In the genomic region with DNA sequence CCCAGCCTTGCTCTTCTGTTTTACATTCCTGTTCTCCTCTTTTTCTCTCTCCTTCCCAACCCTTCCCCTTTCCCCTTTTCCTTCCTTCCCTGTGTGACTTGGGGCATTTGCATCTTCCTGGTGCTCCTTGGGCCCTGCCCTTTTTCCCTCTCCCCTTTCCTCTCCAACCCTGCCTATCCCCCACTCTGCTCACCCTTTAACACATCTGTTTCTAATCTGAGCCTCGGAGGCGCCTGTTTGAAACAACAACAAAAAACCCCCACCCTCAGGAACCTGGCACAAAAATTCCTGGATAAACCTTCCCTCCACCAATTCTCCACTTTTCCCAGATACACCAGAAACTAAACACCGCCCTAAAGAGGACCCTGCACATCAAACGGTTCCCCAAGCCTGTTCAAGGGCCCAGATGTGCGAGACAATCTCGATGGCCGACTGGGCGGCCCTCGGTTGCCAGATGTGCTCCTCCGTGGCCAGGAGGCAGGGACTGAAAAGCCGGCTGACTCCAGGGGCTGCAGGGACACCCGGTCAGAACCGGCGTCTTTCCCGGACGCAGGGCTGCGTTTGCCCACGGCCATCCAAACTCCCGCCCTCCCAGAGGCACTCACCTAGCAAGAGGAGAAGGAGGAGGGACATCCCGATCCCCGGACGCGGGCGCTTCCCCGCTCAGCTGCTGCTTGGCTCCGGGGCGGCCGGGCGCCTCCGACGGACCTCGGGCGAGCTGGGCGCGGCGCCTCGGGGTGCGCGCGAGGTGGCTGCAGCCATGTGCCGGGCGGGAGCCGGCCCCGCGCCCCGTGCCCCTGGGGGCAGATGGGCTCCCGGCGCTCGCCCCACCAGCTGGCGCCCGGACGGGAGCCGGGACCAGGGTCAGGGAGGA, we compare ENCODE assay signal across 8 cellular contexts. TPM values are rescaled to one million over a fixed set of nuclear protein-coding genes. Genes with fewer than 3 reads are reported as not detected.
A peak's percentile ranks its signal among the peaks of the same experiment; 100 is the strongest.
DNase-seq lines count a peak whose midpoint lies in the region; ATAC-seq and TF ChIP-seq lines count a peak whose summit lies in the region.

No MANE protein-coding gene starts in this region.

- peak overlapping the region; percentile 67 for H2AK5ac ChIP-seq in IMR-90 (ENCODE audit: low read depth, low read length)

- H2BK15ac ChIP-seq in IMR-90 (ENCODE audit: low read depth, low read length) = peak overlapping the region; percentile 51; the same call in 2 of the 3 replicates

- in situ Hi-C loops in IMR-90 (cut with MboI; ENCODE audit: low sequenced_read_pairs) = loop anchor here (25.0 kb wide), 2 partner anchors 507 to 1007 kb away; no protein-coding TSS in a partner anchor

- intact Hi-C loops in IMR-90 (cut with micrococcal nuclease) (loop anchor here (2.0 to 5.0 kb wide), 2 partner anchors 52 to 82 kb away; no protein-coding TSS in a partner anchor), colonic mucosa (cut with DNase I) (no loop called here)

- peaks cover 15% of the 10 kb centered on the region for H3K36me3 ChIP-seq in IMR-90 (ENCODE audit: control insufficient read depth, insufficient read depth, low read length)
- H3K36me3 ChIP-seq in colonic mucosa = no peaks in the 10 kb centered on the region
- H3K36me3 ChIP-seq in mesodermal cell (ENCODE audit: control insufficient read depth, insufficient read depth, low read length) = no peaks in the 10 kb centered on the region

- no peaks in the 10 kb centered on the region; the same call in none of the 2 replicates for H4K20me1 ChIP-seq in IMR-90 (ENCODE audit: insufficient read depth, low read length)

- BruUV-seq in IMR-90 (replicated peaks; lab: Mats Ljungman, UMichigan) = no TSS peak

- H4K91ac ChIP-seq in IMR-90 (ENCODE audit: insufficient read depth, low read depth, low read length) = peak overlapping the region; percentile 95

- H3K56ac ChIP-seq in IMR-90 (ENCODE audit: extremely low read depth, insufficient read depth, low read length) = peak overlapping the region; percentile 97

- CTCF ChIA-PET in IMR-90 (lab: Yijun Ruan, JAX) = interaction anchor here (1.9 kb wide), 1 partner anchor 53 kb away, joined by 8 read pairs; no protein-coding TSS in a partner anchor

- H3K9me3 ChIP-seq in IMR-90 (ENCODE audit: control insufficient read depth, insufficient read depth, low read length) (no peaks in the 10 kb centered on the region), colonic mucosa (no peaks in the 10 kb centered on the region), mesodermal cell (ENCODE audit: control insufficient read depth, low read length) (no peaks in the 10 kb centered on the region)

- no peak for DNase-seq in AG09309 (ENCODE audit: low read depth)
- peak; percentile 48 for DNase-seq in IMR-90
- no peak for DNase-seq in colonic mucosa
- DNase-seq in stimulated activated CD4-positive, alpha-beta T cell treated with anti-CD3 and anti-CD28 coated beads, Interleukin-4, amount 100 ng/mL, for 1 hour = no peak
- DNase-seq in occipital lobe (lab: John Stamatoyannopoulos, UW) = no peak

- ATAC-seq in IMR-90 (ENCODE audit: low read depth) = peak; percentile 35
- ATAC-seq in HG03159 (IDR thresholded peaks at IDR 0.05; ENCODE audit: unreplicated experiment) = no peak
- ATAC-seq in HG03095 (IDR thresholded peaks at IDR 0.05; ENCODE audit: unreplicated experiment) = no peak

- H3K4me3 ChIP-seq in AG09309 (ENCODE audit: control insufficient read depth, low read depth, low read length) (peak overlapping the region; percentile 93), IMR-90 (ENCODE audit: insufficient read depth, low read depth, low read length) (peak overlapping the region; percentile 73), colonic mucosa (peak overlapping the region; percentile 26), mesodermal cell (ENCODE audit: extremely low read depth, insufficient read depth, low read length, poor library complexity, severe bottlenecking) (peak overlapping the region; percentile 46)

- peak; percentile 51; the same call in 1 of the 2 replicates for TF ChIP-seq POLR2A in IMR-90 (IDR thresholded peaks at IDR 0.05; ENCODE audit: low read depth, low read length)

- H2BK5ac ChIP-seq in IMR-90 (ENCODE audit: low read depth, low read length, poor library complexity, severe bottlenecking) = peak overlapping the region; percentile 86

- peak overlapping the region; percentile 72 for H3K4me2 ChIP-seq in IMR-90 (ENCODE audit: low read depth, low read length)

- dilution Hi-C loops in IMR-90 (cut with HindIII; ENCODE audit: low sequenced_read_pairs, unreplicated experiment) = no loop called here

- peaks cover 3 to 59% of the 10 kb centered on the region in 2 experiments; a peak in 3 of 4 replicates for H3K79me1 ChIP-seq in IMR-90 (ENCODE audit: low read depth in 1 of 2, low read length in 2 of 2)

- peak overlapping the region; percentile 91 for H3K4ac ChIP-seq in IMR-90 (ENCODE audit: low read depth, low read length)

- H3K27me3 ChIP-seq in IMR-90 (ENCODE audit: control insufficient read depth, insufficient read depth, low read length) (no peaks in the 10 kb centered on the region), colonic mucosa (peaks cover 10% of the 10 kb centered on the region)

- peak overlapping the region; percentile 78 for H3K23ac ChIP-seq in IMR-90 (ENCODE audit: low read depth, low read length)

- H3K27ac ChIP-seq in IMR-90 (ENCODE audit: insufficient read depth, low read length) (peak overlapping the region; percentile 93), colonic mucosa (peak overlapping the region; percentile 71), mesodermal cell (ENCODE audit: low read depth, low read length, severe bottlenecking) (peak overlapping the region; percentile 64)

- H3K4me1 ChIP-seq in IMR-90 (ENCODE audit: control insufficient read depth, insufficient read depth, low read length) (peaks cover 24% of the 10 kb centered on the region), colonic mucosa (no peaks in the 10 kb centered on the region), mesodermal cell (ENCODE audit: control insufficient read depth, insufficient read depth, low read length, poor library complexity, severe bottlenecking) (peaks cover 25% of the 10 kb centered on the region)

- TF ChIP-seq RAD21 in IMR-90 (IDR thresholded peaks at IDR 0.05; ENCODE audit: low read length) = no peak

- WGBS in IMR-90 (ENCODE audit: extremely low coverage in 2 of 2, insufficient read length in 1 of 2), 2 experiments = 0% methylated on average over 26 of the region's 53 CpGs; no CpG with 5 or more reads in 1 of the 2 experiments
- WGBS in mesodermal cell (ENCODE audit: insufficient coverage in 2 of 2), 2 experiments = 2% methylated on average over 40 to 44 of the region's 53 CpGs

- H2BK120ac ChIP-seq in IMR-90 (ENCODE audit: low read depth, low read length) = peak overlapping the region; percentile 98

- peak overlapping the region; percentile 98 for H3K9ac ChIP-seq in IMR-90 (ENCODE audit: low read depth, low read length)
- peak overlapping the region; percentile 48 to 66 for H3K9ac ChIP-seq in colonic mucosa (ENCODE audit: low read depth in 2 of 2, low read length in 2 of 2)

- peak overlapping the region; percentile 79 to 91 for H4K8ac ChIP-seq in IMR-90 (ENCODE audit: low read depth in 2 of 2, low read length in 2 of 2)

- POLR2A ChIA-PET in IMR-90 (lab: Charles Lee; ENCODE audit: unreplicated experiment) = interaction anchor here (0.6 to 0.9 kb wide), 2 partner anchors 23 to 91 kb away, joined by 3 read pairs; no protein-coding TSS in a partner anchor

- peak overlapping the region; percentile 97 for H2AK9ac ChIP-seq in IMR-90 (replicated peaks; ENCODE audit: low read depth, low read length, poor library complexity)

- peak overlapping the region; percentile 89 for H3K14ac ChIP-seq in IMR-90 (replicated peaks; ENCODE audit: low read depth, low read length)

- H4K5ac ChIP-seq in IMR-90 (ENCODE audit: low read depth, low read length) = peak overlapping the region; percentile 55

- peak overlapping the region; percentile 67 for H2BK20ac ChIP-seq in IMR-90 (ENCODE audit: low read depth, low read length)

- H3K18ac ChIP-seq in IMR-90 (ENCODE audit: low read depth, low read length) = peak overlapping the region; percentile 88

- H3K9me1 ChIP-seq in IMR-90 (ENCODE audit: insufficient read depth, low read length) = peaks cover 18% of the 10 kb centered on the region

- TF ChIP-seq CTCF in AG09309 (IDR thresholded peaks at IDR 0.05; ENCODE audit: control insufficient read depth, insufficient read depth, low read depth, low read length, missing control alignments) (no peak), IMR-90 (conservative IDR thresholded peaks at IDR 0.05; ENCODE audit: low read depth, low read length) (no peak), colonic mucosa (IDR thresholded peaks at IDR 0.05) (no peak)

- peak overlapping the region; percentile 94 for H2AFZ ChIP-seq in IMR-90 (replicated peaks; ENCODE audit: low read length, poor library complexity)

TF ChIP-seq in IMR-90, 13 proteins besides CTCF, POLR2A, EP300 and RAD21 (continues in another document):
- no peak for TF ChIP-seq FOS (IDR thresholded peaks at IDR 0.05; ENCODE audit: low read depth, low read length)
- TF ChIP-seq MXI1 (IDR thresholded peaks at IDR 0.05; ENCODE audit: borderline replicate concordance, low read depth, low read length) = no peak
- no peak for TF ChIP-seq CEBPB (IDR thresholded peaks at IDR 0.05; ENCODE audit: low read depth, low read length)
- TF ChIP-seq RCOR1 (IDR thresholded peaks at IDR 0.05; ENCODE audit: insufficient replicate concordance, low read length) = no peak
- TF ChIP-seq, protein P1, sequence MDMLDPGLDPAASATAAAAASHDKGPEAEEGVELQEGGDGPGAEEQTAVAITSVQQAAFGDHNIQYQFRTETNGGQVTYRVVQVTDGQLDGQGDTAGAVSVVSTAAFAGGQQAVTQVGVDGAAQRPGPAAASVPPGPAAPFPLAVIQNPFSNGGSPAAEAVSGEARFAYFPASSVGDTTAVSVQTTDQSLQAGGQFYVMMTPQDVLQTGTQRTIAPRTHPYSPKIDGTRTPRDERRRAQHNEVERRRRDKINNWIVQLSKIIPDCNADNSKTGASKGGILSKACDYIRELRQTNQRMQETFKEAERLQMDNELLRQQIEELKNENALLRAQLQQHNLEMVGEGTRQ (IDR thresholded peaks at IDR 0.05; ENCODE audit: low read depth, low read length) = no peak
- no peak; the same call in 1 of the 2 replicates for TF ChIP-seq CHD1 (IDR thresholded peaks at IDR 0.05; ENCODE audit: low read depth, low read length)
- TF ChIP-seq MAZ (IDR thresholded peaks at IDR 0.05; ENCODE audit: borderline replicate concordance, low read depth, low read length) = no peak
- no peak for TF ChIP-seq NFE2L2 (IDR thresholded peaks at IDR 0.05; ENCODE audit: low read depth, low read length)

RNA-seq across cellular contexts. Expression of gene CLMP, which starts 0.5 kb away (rescaled TPM):
- total RNA-seq in IMR-90 (2012; rRNA removed) = 54.7 and 56.1 TPM in 2 replicates
- polyA plus RNA-seq in IMR-90 (2012; rRNA removed) = 78.9 and 95.7 TPM in 2 replicates
- 50.5 and 121 TPM in 2 replicates for polyA plus RNA-seq in IMR-90 (2012; cell fraction: cytosol; rRNA removed)
- polyA plus RNA-seq in IMR-90 (2012; cell fraction: nucleus; rRNA removed; ENCODE audit: low replicate concordance) = 20.7 and 92.9 TPM in 2 replicates
- total RNA-seq in colonic mucosa = 10 to 100 TPM in 1 of 2 donors, 1 to 10 TPM in 1; 3.3 to 13.2 TPM
- 16.6 TPM for polyA plus RNA-seq in mesodermal cell (2013, experiment 1 of 2)
- polyA plus RNA-seq in mesodermal cell (2013, experiment 2 of 2) = 14.7 TPM
- total RNA-seq in occipital lobe = 42.0 TPM

Comparison
In these comparisons a context has a peak if more than half of its experiments do, and no peak if none do; other contexts are left out.
1. H3K4me3 ChIP-seq: peak in every context shown above with its lines; median percentile 93 in AG09309; 73 in IMR-90; 46 in mesodermal cell; 26 in colonic mucosa.